In genomic region chr17:42553161-42553818, GRCh38 we compare ENCODE assay signal across 8 cellular contexts. TPM values are rescaled to one million over a fixed set of nuclear protein-coding genes. Genes with fewer than 3 reads are reported as not detected.
DNase-seq lines count a peak whose midpoint lies in the region; ATAC-seq and TF ChIP-seq lines count a peak whose summit lies in the region.

No MANE protein-coding gene starts in this region.

- H3K27ac ChIP-seq in ACC112 (ENCODE audit: low read depth, low read length) (no peak overlapping the region), HEK293 (ENCODE audit: extremely low read depth, low read depth, low read length) (no peak overlapping the region), muscle layer of colon (ENCODE audit: low read depth, low read length) (no peak overlapping the region), colonic mucosa (no peak overlapping the region)

- POLR2A ChIA-PET in HEK293 (lab: Yijun Ruan, JAX), result interaction anchor here (2.0 to 2.4 kb wide), 2 partner anchors 14 to 17 kb away, joined by 6 to 11 read pairs; partner anchors contain the start of genes MLX and NAGLU
- POLR2A ChIA-PET in MCF 10A (lab: Yijun Ruan, JAX), result interaction anchor here (0.6 to 3.1 kb wide), 17 partner anchors 9 to 530 kb away, joined by 3 to 38 read pairs (median 5); partner anchors contain the start of genes BECN1, CAVIN1, CNTD1 and COA3

- peaks cover 6% of the 10 kb centered on the region for H3K4me1 Mint-ChIP-seq in MCF 10A (ENCODE audit: insufficient read depth, unreplicated experiment)

- H3K27me3 Mint-ChIP-seq in MCF 10A (ENCODE audit: insufficient read depth, unreplicated experiment), result no peaks in the 10 kb centered on the region

- no peak overlapping the region for H2AFZ ChIP-seq in ACC112 (ENCODE audit: low read length, unreplicated experiment)

- intact Hi-C loops in MCF 10A (cut with micrococcal nuclease) (no loop called here), colonic mucosa (cut with DNase I) (no loop called here)

- DNase-seq in MCF 10A (ENCODE audit: unreplicated experiment) (peak; percentile 60), colonic mucosa (no peak), mesenteric fat pad (ENCODE audit: low spot score) (no peak)

- no peaks in the 10 kb centered on the region for H3K27me3 ChIP-seq in ACC112 (ENCODE audit: insufficient read depth, low read length)
- H3K27me3 ChIP-seq in muscle layer of colon (ENCODE audit: control insufficient read depth in 1 of 2, insufficient read depth in 2 of 2, low read length in 2 of 2), result peaks cover 0 to 4% of the 10 kb centered on the region in 2 donors
- H3K27me3 ChIP-seq in colonic mucosa, result no peaks in the 10 kb centered on the region

- peaks cover 5% of the 10 kb centered on the region for H3K79me2 ChIP-seq in ACC112 (ENCODE audit: control insufficient read depth, insufficient read depth, low read length, unreplicated experiment)

- H3K27ac Mint-ChIP-seq in MCF 10A (ENCODE audit: low read depth, unreplicated experiment), result peak overlapping the region; percentile 89

- H3K9me3 ChIP-seq in HEK293 (ENCODE audit: control insufficient read depth, insufficient read depth, low read depth, low read length) (no peaks in the 10 kb centered on the region), muscle layer of colon (ENCODE audit: low read length) (no peaks in the 10 kb centered on the region), colonic mucosa (no peaks in the 10 kb centered on the region)

- H3K4me1 ChIP-seq in ACC112 (ENCODE audit: control insufficient read depth, insufficient read depth, low read length, unreplicated experiment) (peaks cover 7% of the 10 kb centered on the region), HEK293 (ENCODE audit: control insufficient read depth, insufficient read depth, low read length) (peaks cover 9% of the 10 kb centered on the region; the same call in 1 of the 2 replicates), muscle layer of colon (ENCODE audit: insufficient read depth, low read length) (peaks cover 21% of the 10 kb centered on the region), colonic mucosa (peaks cover 4% of the 10 kb centered on the region)

- H3K9me3 Mint-ChIP-seq in MCF 10A (ENCODE audit: unreplicated experiment), result no peaks in the 10 kb centered on the region

- TF ChIP-seq CTCF in HEK293 (tag by site-specific recombination; IDR thresholded peaks at IDR 0.05) (no peak), MCF 10A (IDR thresholded peaks at IDR 0.05; ENCODE audit: unreplicated experiment) (no peak), colonic mucosa (IDR thresholded peaks at IDR 0.05) (no peak)

- H3K9ac ChIP-seq in muscle layer of colon (ENCODE audit: low read length) (no peak overlapping the region), colonic mucosa (ENCODE audit: low read depth in 2 of 2, low read length in 2 of 2) (no peak overlapping the region)

- ATAC-seq in GM19328 (IDR thresholded peaks at IDR 0.05; ENCODE audit: unreplicated experiment) (no peak), GM18868 (IDR thresholded peaks at IDR 0.05; ENCODE audit: unreplicated experiment) (no peak)

- H3K36me3 ChIP-seq in ACC112 (ENCODE audit: insufficient read depth, low read length) (no peaks in the 10 kb centered on the region), HEK293 (ENCODE audit: control insufficient read depth in 2 of 2, insufficient read depth in 1 of 2, low read length in 2 of 2) (peaks cover 0 to 4% of the 10 kb centered on the region in 2 experiments; a peak in 2 of 3 replicates), muscle layer of colon (ENCODE audit: insufficient read depth, low read length) (no peaks in the 10 kb centered on the region), colonic mucosa (no peaks in the 10 kb centered on the region)

- CTCF ChIA-PET in HEK293 (lab: Yijun Ruan, JAX), result no interaction called here
- CTCF ChIA-PET in MCF 10A (lab: Yijun Ruan, JAX), result interaction anchor here (0.5 to 1.4 kb wide), 7 partner anchors 11 to 862 kb away, joined by 3 to 5 read pairs (median 3); no protein-coding TSS in a partner anchor

- peaks cover 6% of the 10 kb centered on the region for H3K36me3 Mint-ChIP-seq in MCF 10A (ENCODE audit: insufficient read depth, unreplicated experiment)

- H3K4me3 Mint-ChIP-seq in MCF 10A (ENCODE audit: unreplicated experiment), result peak overlapping the region; percentile 91

- peak overlapping the region; percentile 90 for H3K4me3 ChIP-seq in ACC112 (ENCODE audit: low read depth, low read length)
- H3K4me3 ChIP-seq in HEK293 (ENCODE audit: low read depth, low read length), result no peak overlapping the region
- H3K4me3 ChIP-seq in muscle layer of colon (ENCODE audit: low read depth in 1 of 2, low read length in 2 of 2), result peak overlapping the region; percentile 91 to 94
- no peak overlapping the region for H3K4me3 ChIP-seq in colonic mucosa

- no TSS peak for BruUV-seq in MCF 10A (replicated peaks; lab: Mats Ljungman, UMichigan)

TF ChIP-seq in HEK293, 187 proteins besides CTCF, POLR2A, EP300 and RAD21:
- TF ChIP-seq, protein P1, sequence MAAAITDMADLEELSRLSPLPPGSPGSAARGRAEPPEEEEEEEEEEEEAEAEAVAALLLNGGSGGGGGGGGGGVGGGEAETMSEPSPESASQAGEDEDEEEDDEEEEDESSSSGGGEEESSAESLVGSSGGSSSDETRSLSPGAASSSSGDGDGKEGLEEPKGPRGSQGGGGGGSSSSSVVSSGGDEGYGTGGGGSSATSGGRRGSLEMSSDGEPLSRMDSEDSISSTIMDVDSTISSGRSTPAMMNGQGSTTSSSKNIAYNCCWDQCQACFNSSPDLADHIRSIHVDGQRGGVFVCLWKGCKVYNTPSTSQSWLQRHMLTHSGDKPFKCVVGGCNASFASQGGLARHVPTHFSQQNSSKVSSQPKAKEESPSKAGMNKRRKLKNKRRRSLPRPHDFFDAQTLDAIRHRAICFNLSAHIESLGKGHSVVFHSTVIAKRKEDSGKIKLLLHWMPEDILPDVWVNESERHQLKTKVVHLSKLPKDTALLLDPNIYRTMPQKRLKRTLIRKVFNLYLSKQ (tag by site-specific recombination; IDR thresholded peaks at IDR 0.05; ENCODE audit: borderline replicate concordance), result no peak
- TF ChIP-seq KLF17 (tag by site-specific recombination; IDR thresholded peaks at IDR 0.05) (peak; percentile 43; the same call in 1 of the 2 replicates), ZFHX2 (tag by site-specific recombination; conservative IDR thresholded peaks at IDR 0.05) (peak; percentile 36; the same call in 1 of the 2 replicates), MZF1 (tag by site-specific recombination; IDR thresholded peaks at IDR 0.05; ENCODE audit: borderline replicate concordance) (no peak), TCF7L2 (IDR thresholded peaks at IDR 0.05; ENCODE audit: borderline replicate concordance, low read depth, low read length) (no peak), IKZF3 (tag by site-specific recombination; IDR thresholded peaks at IDR 0.05) (no peak), ZNF600 (tag by site-specific recombination; IDR thresholded peaks at IDR 0.05) (peak; percentile 94), ZNF24 (tag by site-specific recombination; IDR thresholded peaks at IDR 0.05) (no peak), ZNF221 (tag by site-specific recombination; IDR thresholded peaks at IDR 0.05; ENCODE audit: borderline replicate concordance) (no peak), GLI4 (tag by site-specific recombination; IDR thresholded peaks at IDR 0.05) (0 out of 2 replicates have a peak, but pooled peaks have one; percentile 21), EGR2 (tag by site-specific recombination; IDR thresholded peaks at IDR 0.05; ENCODE audit: low read depth) (peak; percentile 55), REPIN1 (tag by site-specific recombination; IDR thresholded peaks at IDR 0.05; ENCODE audit: low read depth) (no peak), ZBTB7A (tag by site-specific recombination; IDR thresholded peaks at IDR 0.05; ENCODE audit: low read depth) (no peak), ZNF677 (tag by site-specific recombination; IDR thresholded peaks at IDR 0.05) (no peak), ELK4 (IDR thresholded peaks at IDR 0.05; ENCODE audit: borderline replicate concordance, low read depth, low read length) (no peak), ZSCAN16 (tag by site-specific recombination; IDR thresholded peaks at IDR 0.05) (no peak)

RNA-seq across cellular contexts. Expression of gene HSD17B1, which starts 0.6 kb away (rescaled TPM):
- 13.0 and 18.1 TPM in 2 replicates for total RNA-seq in MCF 10A (2022)
- total RNA-seq in colonic mucosa, result 1 to 10 TPM in 1 of 2 donors, under 1 TPM in 1; 0.88 to 1.7 TPM
- 3.2 TPM for total RNA-seq in mesenteric fat pad

RNA-seq across cellular contexts. Expression of gene COASY, which starts 8.7 kb away (rescaled TPM):
- total RNA-seq in MCF 10A (2022) (82.6 and 89.2 TPM in 2 replicates), colonic mucosa (100 to 1,000 TPM in 1 of 2 donors, 10 to 100 TPM in 1; 94.2 to 176 TPM), mesenteric fat pad (57.3 TPM)

RNA-seq across cellular contexts. Expression of gene MLX, which starts 13.6 kb away (rescaled TPM):
- 37.3 and 39.6 TPM in 2 replicates for total RNA-seq in MCF 10A (2022)
- 10 to 100 TPM; 79.6 to 83.0 TPM for total RNA-seq in colonic mucosa
- 50.6 TPM for total RNA-seq in mesenteric fat pad

RNA-seq across cellular contexts. Expression of gene NAGLU, which starts 17.2 kb away (rescaled TPM):
- total RNA-seq in MCF 10A (2022) (21.0 and 29.5 TPM in 2 replicates), colonic mucosa (10 to 100 TPM; 27.8 to 38.6 TPM), mesenteric fat pad (58.7 TPM)

RNA-seq across cellular contexts. Expression of gene PSMC3IP, which starts 24.2 kb away (rescaled TPM):
- total RNA-seq in MCF 10A (2022), result 10.3 and 12.0 TPM in 2 replicates
- total RNA-seq in colonic mucosa, result 10 to 100 TPM in 1 of 2 donors, 1 to 10 TPM in 1; 2.2 to 11.6 TPM
- total RNA-seq in mesenteric fat pad, result 2.2 TPM

Comparison
In these comparisons a context has a peak if more than half of its experiments do, and no peak if none do; other contexts are left out.
1. H3K4me3 ChIP-seq: peak in ACC112 (single experiment) and muscle layer of colon (2 of 2); none in HEK293 (single experiment) and colonic mucosa (single experiment).